Comparison of ENCODE assay signal across 9 cellular contexts in genomic region chr2:144508162-144508765, GRCh38. TPM values are rescaled to one million over a fixed set of nuclear protein-coding genes. Genes with fewer than 3 reads are reported as not detected.
DNase-seq lines count a peak whose midpoint lies in the region; ATAC-seq and TF ChIP-seq lines count a peak whose summit lies in the region.
"Had no signal": no experiment of that assay in that cellular context is flagged by ENCODE, and none has a peak within 500 bp of the region (broad histone marks: within the 10 kb centered on the region; RNA-seq: fewer than 3 reads in every experiment).

No MANE protein-coding gene starts in this region.

- no peaks in the 10 kb centered on the region for H3K36me3 Mint-ChIP-seq in WTC11

- peaks cover 78% of the 10 kb centered on the region for H3K4me1 Mint-ChIP-seq in WTC11

- WGBS in lung, 2 donors = 34 to 51% methylated on average over 15 of the region's 15 CpGs

- POLR2A ChIA-PET in WTC11 (lab: Charles Lee) = no interaction called here

- TF ChIP-seq CTCF in lung (IDR thresholded peaks at IDR 0.05; ENCODE audit: control extremely low read depth, extremely low read depth) = no peak
- no peak for TF ChIP-seq CTCF in thoracic aorta (IDR thresholded peaks at IDR 0.05)
- no peak for TF ChIP-seq CTCF in WTC11 (IDR thresholded peaks at IDR 0.05)

- DNase-seq in SIG-M5 treated with dmso at 0.1 percent for 504 hours (lab: John Stamatoyannopoulos, UW; ENCODE audit: unreplicated experiment) (peak; percentile 68), SIG-M5 (lab: John Stamatoyannopoulos, UW) (no peak), astrocyte of the hippocampus (ENCODE audit: low read depth, low spot score) (peak; percentile 39), lung (ENCODE audit: low spot score) (no peak), thoracic aorta (ENCODE audit: low spot score) (no peak), WTC11 (ENCODE audit: low spot score) (no peak)

- no peak overlapping the region for H3K27ac Mint-ChIP-seq in WTC11

- H3K27me3 Mint-ChIP-seq in WTC11 (ENCODE audit: low read depth) = peaks cover 53% of the 10 kb centered on the region

- H3K27ac ChIP-seq in lung (ENCODE audit: low read depth in 1 of 2, low read length in 1 of 2) (peak overlapping the region; percentile 89 to 99), thoracic aorta (peak overlapping the region; percentile 99)
- H3K27ac ChIP-seq: A549 had no signal

- H3K9me3 ChIP-seq in lung (ENCODE audit: control insufficient read depth in 2 of 2, insufficient read depth in 1 of 2, low read length in 1 of 2) = no peaks in the 10 kb centered on the region
- no peaks in the 10 kb centered on the region for H3K9me3 ChIP-seq in thoracic aorta
- H3K9me3 ChIP-seq: A549 had no signal

- H3K4me1 ChIP-seq in lung (ENCODE audit: control insufficient read depth in 2 of 2, insufficient read depth in 2 of 2, low read length in 2 of 2) = peaks cover 2 to 14% of the 10 kb centered on the region in 2 donors
- peaks cover 50 to 96% of the 10 kb centered on the region in 2 donors for H3K4me1 ChIP-seq in thoracic aorta (ENCODE audit: control insufficient read depth in 1 of 2, low read depth in 2 of 2)

- H3K27me3 ChIP-seq in lung (ENCODE audit: control insufficient read depth, insufficient read depth) = no peaks in the 10 kb centered on the region
- H3K27me3 ChIP-seq in thoracic aorta (replicated peaks; ENCODE audit: insufficient read depth) = no peaks in the 10 kb centered on the region

- H3K9me3 Mint-ChIP-seq in WTC11 = no peaks in the 10 kb centered on the region

- no peak overlapping the region for H3K4me3 Mint-ChIP-seq in WTC11

- CTCF ChIA-PET in WTC11 (lab: Charles Lee) = interaction anchor here (1.4 kb wide), 1 partner anchor 59 kb away, joined by 6 read pairs; no protein-coding TSS in a partner anchor

- H3K36me3 ChIP-seq in lung (ENCODE audit: control insufficient read depth in 2 of 2, insufficient read depth in 2 of 2, low read length in 2 of 2) (no peaks in the 10 kb centered on the region), thoracic aorta (no peaks in the 10 kb centered on the region)

- H3K4me3 ChIP-seq in lung (no peak overlapping the region), thoracic aorta (peak overlapping the region; percentile 43)
- H3K4me3 ChIP-seq: A549 had no signal

- ATAC-seq in lung (ENCODE audit: insufficient read depth, low FRiP score) (no peak), thoracic aorta (ENCODE audit: insufficient number of reproducible peaks, low FRiP score, low read depth) (no peak), GM19395 (IDR thresholded peaks at IDR 0.05; ENCODE audit: unreplicated experiment) (no peak), GM19324 (IDR thresholded peaks at IDR 0.05; ENCODE audit: low FRiP score, unreplicated experiment) (no peak), WTC11 (no peak)
- ATAC-seq: A549 had no signal

TF ChIP-seq in WTC11, 78 proteins besides CTCF, POLR2A, EP300 and RAD21:
- TF ChIP-seq, protein P1, sequence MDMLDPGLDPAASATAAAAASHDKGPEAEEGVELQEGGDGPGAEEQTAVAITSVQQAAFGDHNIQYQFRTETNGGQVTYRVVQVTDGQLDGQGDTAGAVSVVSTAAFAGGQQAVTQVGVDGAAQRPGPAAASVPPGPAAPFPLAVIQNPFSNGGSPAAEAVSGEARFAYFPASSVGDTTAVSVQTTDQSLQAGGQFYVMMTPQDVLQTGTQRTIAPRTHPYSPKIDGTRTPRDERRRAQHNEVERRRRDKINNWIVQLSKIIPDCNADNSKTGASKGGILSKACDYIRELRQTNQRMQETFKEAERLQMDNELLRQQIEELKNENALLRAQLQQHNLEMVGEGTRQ (CRISPR knock-in tag; IDR thresholded peaks at IDR 0.05) = no peak
- TF ChIP-seq, protein P2, sequence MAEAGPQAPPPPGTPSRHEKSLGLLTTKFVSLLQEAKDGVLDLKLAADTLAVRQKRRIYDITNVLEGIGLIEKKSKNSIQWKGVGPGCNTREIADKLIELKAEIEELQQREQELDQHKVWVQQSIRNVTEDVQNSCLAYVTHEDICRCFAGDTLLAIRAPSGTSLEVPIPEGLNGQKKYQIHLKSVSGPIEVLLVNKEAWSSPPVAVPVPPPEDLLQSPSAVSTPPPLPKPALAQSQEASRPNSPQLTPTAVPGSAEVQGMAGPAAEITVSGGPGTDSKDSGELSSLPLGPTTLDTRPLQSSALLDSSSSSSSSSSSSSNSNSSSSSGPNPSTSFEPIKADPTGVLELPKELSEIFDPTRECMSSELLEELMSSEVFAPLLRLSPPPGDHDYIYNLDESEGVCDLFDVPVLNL (CRISPR knock-in tag; IDR thresholded peaks at IDR 0.05; ENCODE audit: borderline replicate concordance, low read depth) = no peak
- TF ChIP-seq, protein P3, sequence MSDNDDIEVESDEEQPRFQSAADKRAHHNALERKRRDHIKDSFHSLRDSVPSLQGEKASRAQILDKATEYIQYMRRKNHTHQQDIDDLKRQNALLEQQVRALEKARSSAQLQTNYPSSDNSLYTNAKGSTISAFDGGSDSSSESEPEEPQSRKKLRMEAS (CRISPR knock-in tag; IDR thresholded peaks at IDR 0.05) = no peak

RNA-seq across cellular contexts. Expression of gene ZEB2, which starts 11.7 kb away (rescaled TPM):
- 100 to 1,000 TPM; 176 to 332 TPM for total RNA-seq in lung
- 10 to 100 TPM; 27.0 to 77.6 TPM for polyA plus RNA-seq in lung
- 100 to 1,000 TPM; 122 to 190 TPM for total RNA-seq in thoracic aorta
- total RNA-seq in WTC11 (2021) = 0.42 to 0.85 TPM (median 0.46 TPM) in 3 replicates

Comparison
In these comparisons a context has a peak if more than half of its experiments do, and no peak if none do; other contexts are left out.
1. DNase-seq: peak in SIG-M5 treated with dmso at 0.1 percent for 504 hours (single experiment) and astrocyte of the hippocampus (single experiment); none in SIG-M5 (single experiment), lung (single experiment), thoracic aorta (single experiment) and WTC11 (single experiment).
2. RNA of gene ZEB2, which starts 11.7 kb away (total RNA-seq): 176 to 332 TPM in lung and 122 to 190 TPM in thoracic aorta; 0.42 to 0.85 TPM in WTC11; every median in the first group is over 10 times any median in the second.